ENCODE assay signal across 1 cellular context in the genomic region with DNA sequence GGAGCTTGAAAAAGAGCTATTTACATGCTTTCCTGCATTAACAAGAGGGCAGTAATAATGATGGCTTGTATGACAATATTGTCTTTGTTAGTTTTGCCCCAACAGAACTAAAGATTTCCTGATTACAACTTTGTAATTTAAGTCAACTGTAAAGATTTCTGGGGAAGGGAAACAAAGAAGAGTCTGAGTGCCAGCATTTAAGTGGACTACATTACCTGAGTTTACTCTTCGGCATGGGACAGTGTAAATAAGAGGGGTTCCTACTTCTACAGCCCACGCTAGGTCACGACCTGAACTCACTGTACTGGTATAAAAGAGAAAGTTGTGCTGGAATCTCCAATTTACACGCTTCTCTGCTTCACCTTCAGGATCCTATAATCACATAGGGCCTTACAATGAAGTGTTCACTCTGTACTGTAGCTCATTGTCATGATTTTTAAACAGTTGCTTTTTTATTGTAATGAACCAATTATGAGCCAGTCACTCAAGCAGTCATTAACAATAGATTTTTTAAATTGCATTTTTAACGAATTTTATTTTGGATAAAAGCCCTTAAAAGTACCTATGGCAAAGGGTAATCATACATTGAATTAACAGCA.
TF ChIP-seq lines count a peak whose summit lies in the region.

No MANE protein-coding gene starts in this region.

TF ChIP-seq in IMR-90, 13 proteins besides CTCF, POLR2A, EP300 and RAD21:
- TF ChIP-seq CEBPB (IDR thresholded peaks at IDR 0.05; ENCODE audit: low read depth, low read length): no peak
- TF ChIP-seq FOS (IDR thresholded peaks at IDR 0.05; ENCODE audit: low read depth, low read length): no peak
- no peak for TF ChIP-seq RFX5 (IDR thresholded peaks at IDR 0.05; ENCODE audit: low read depth, low read length)
- no peak for TF ChIP-seq BHLHE40 (IDR thresholded peaks at IDR 0.05; ENCODE audit: low read depth, low read length)
- TF ChIP-seq SMC3 (IDR thresholded peaks at IDR 0.05; ENCODE audit: low read depth, low read length): no peak
- no peak for TF ChIP-seq USF2 (IDR thresholded peaks at IDR 0.05; ENCODE audit: low read depth, low read length)
- TF ChIP-seq, protein P1, sequence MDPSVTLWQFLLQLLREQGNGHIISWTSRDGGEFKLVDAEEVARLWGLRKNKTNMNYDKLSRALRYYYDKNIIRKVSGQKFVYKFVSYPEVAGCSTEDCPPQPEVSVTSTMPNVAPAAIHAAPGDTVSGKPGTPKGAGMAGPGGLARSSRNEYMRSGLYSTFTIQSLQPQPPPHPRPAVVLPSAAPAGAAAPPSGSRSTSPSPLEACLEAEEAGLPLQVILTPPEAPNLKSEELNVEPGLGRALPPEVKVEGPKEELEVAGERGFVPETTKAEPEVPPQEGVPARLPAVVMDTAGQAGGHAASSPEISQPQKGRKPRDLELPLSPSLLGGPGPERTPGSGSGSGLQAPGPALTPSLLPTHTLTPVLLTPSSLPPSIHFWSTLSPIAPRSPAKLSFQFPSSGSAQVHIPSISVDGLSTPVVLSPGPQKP (IDR thresholded peaks at IDR 0.05; ENCODE audit: borderline replicate concordance, low read depth, low read length): no peak
- no peak for TF ChIP-seq MXI1 (IDR thresholded peaks at IDR 0.05; ENCODE audit: borderline replicate concordance, low read depth, low read length)
- TF ChIP-seq CHD1 (IDR thresholded peaks at IDR 0.05; ENCODE audit: low read depth, low read length): no peak
- no peak for TF ChIP-seq RCOR1 (IDR thresholded peaks at IDR 0.05; ENCODE audit: insufficient replicate concordance, low read length)
- no peak for TF ChIP-seq MAZ (IDR thresholded peaks at IDR 0.05; ENCODE audit: borderline replicate concordance, low read depth, low read length)
- no peak for TF ChIP-seq NFE2L2 (IDR thresholded peaks at IDR 0.05; ENCODE audit: low read depth, low read length)
- TF ChIP-seq MAFK (IDR thresholded peaks at IDR 0.05; ENCODE audit: low read depth, low read length): no peak
TF ChIP-seq in IMR-90: peak in this region for 0.
